1 cellular context compared by ENCODE assay signal in the genomic region with DNA sequence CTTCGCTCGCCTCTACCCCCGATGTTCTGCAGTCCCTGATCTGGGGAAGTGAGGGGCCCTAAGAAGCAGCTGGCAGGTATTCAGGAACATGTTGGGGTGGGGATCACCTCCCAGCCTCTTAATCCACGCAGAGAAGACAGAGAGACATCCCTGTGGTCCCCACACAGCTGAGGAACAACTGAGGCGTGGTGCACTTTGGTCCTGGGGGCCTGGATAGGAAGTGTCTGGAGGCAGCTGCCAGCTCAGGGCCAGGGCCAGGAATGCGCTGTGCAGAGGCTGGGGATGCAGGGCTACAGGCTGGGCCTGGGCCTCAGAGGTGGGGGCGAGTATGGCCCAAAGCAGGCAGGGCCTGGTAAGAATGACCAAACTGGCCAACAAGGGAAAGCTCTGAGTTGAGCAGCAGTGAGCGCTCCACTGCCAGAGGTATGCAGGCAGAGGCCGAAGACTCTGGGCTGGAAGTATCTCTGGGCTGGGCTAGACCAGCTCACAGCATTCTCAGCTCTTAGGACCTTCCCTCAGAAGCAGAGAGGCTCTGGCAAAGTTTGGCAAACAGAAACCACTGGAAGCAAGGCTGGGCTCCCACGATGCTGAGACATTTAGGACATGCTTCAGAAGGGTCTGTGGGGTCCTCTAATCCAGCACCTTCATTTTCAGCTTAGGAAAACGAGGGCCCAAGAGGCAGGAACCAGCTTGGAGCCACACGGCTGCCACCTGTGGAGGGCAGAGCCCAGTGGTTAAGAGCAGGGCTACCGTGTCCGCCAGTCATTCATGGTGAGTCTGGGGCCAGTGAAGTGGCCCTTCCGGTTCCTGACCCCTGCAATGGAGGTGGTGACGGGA.
TF ChIP-seq lines count a peak whose summit lies in the region.

No MANE protein-coding gene starts in this region.

TF ChIP-seq in IMR-90, 13 proteins besides CTCF, POLR2A, EP300 and RAD21 (continued from another document):
- TF ChIP-seq, protein P1, sequence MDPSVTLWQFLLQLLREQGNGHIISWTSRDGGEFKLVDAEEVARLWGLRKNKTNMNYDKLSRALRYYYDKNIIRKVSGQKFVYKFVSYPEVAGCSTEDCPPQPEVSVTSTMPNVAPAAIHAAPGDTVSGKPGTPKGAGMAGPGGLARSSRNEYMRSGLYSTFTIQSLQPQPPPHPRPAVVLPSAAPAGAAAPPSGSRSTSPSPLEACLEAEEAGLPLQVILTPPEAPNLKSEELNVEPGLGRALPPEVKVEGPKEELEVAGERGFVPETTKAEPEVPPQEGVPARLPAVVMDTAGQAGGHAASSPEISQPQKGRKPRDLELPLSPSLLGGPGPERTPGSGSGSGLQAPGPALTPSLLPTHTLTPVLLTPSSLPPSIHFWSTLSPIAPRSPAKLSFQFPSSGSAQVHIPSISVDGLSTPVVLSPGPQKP (IDR thresholded peaks at IDR 0.05; ENCODE audit: borderline replicate concordance, low read depth, low read length), result no peak
- no peak for TF ChIP-seq NFE2L2 (IDR thresholded peaks at IDR 0.05; ENCODE audit: low read depth, low read length)
- no peak for TF ChIP-seq MXI1 (IDR thresholded peaks at IDR 0.05; ENCODE audit: borderline replicate concordance, low read depth, low read length)
